In genomic region chr22:28907311-28908008, GRCh38 we compare ENCODE assay signal across 10 cellular contexts. TPM values are rescaled to one million over a fixed set of nuclear protein-coding genes. Genes with fewer than 3 reads are reported as not detected.
DNase-seq lines count a peak whose midpoint lies in the region; ATAC-seq and TF ChIP-seq lines count a peak whose summit lies in the region.
"Had no signal": no experiment of that assay in that cellular context is flagged by ENCODE, and none has a peak within 500 bp of the region (broad histone marks: within the 10 kb centered on the region; RNA-seq: fewer than 3 reads in every experiment).

No MANE protein-coding gene starts in this region.

- in situ Hi-C loops in G401 (cut with HindIII; ENCODE audit: low sequenced_read_pairs), result no loop called here
- in situ Hi-C loops in ACHN (cut with HindIII; ENCODE audit: low pct_ligation_motif_present, low pct_unique_long_range_greater_than_20kb, low sequenced_read_pairs), result no loop called here

- TF ChIP-seq CTCF in GM20000 (IDR thresholded peaks at IDR 0.05; ENCODE audit: extremely low read depth, missing control alignments), result no peak

- ATAC-seq in HG03565 (IDR thresholded peaks at IDR 0.05; ENCODE audit: unreplicated experiment) (peak; percentile 66), GM21447 (IDR thresholded peaks at IDR 0.05; ENCODE audit: unreplicated experiment) (no peak), HG02678 (IDR thresholded peaks at IDR 0.05; ENCODE audit: unreplicated experiment) (no peak)

- DNase-seq in G401 (ENCODE audit: low spot score) (peak; percentile 79), GM20000 (ENCODE audit: low spot score) (peak; percentile 50), foreskin melanocyte (peak; percentile 13), ACHN (no peak), EL (no peak)
- DNase-seq: amniotic stem cell, COR-L47 had no signal

RNA-seq across cellular contexts. Expression of gene ZNRF3, which starts 24.1 kb away (rescaled TPM):
- 11.9 and 13.8 TPM in 2 replicates for total RNA-seq in G401 (2014; rRNA removed; shearing (Covaris generic))

Comparison
In these comparisons a context has a peak if more than half of its experiments do, and no peak if none do; other contexts are left out.
1. DNase-seq: peak in G401 (single experiment), GM20000 (single experiment) and foreskin melanocyte (single experiment); none in ACHN (single experiment) and EL (single experiment).